9 cellular contexts compared by ENCODE assay signal in genomic region chr3:13015286-13016082, GRCh38. TPM values are rescaled to one million over a fixed set of nuclear protein-coding genes. Genes with fewer than 3 reads are reported as not detected.
A peak's percentile ranks its signal among the peaks of the same experiment; 100 is the strongest.
DNase-seq lines count a peak whose midpoint lies in the region; ATAC-seq, FAIRE-seq and TF ChIP-seq lines count a peak whose summit lies in the region.
"Had no signal": no experiment of that assay in that cellular context is flagged by ENCODE, and none has a peak within 500 bp of the region (broad histone marks: within the 10 kb centered on the region; RNA-seq: fewer than 3 reads in every experiment).

No MANE protein-coding gene starts in this region.

- DNase-seq in HepG2 (ENCODE audit: low spot score) (no peak), colonic mucosa (no peak), sigmoid colon (peak; percentile 70), COLO829 (ENCODE audit: low spot score) (no peak)
- peak; percentile 59 for DNase-seq in T-helper 2 cell treated with Interferon-gamma antibody and Interleukin-4, amounts not matched to agents 5 μg/mL and 100 μg/mL, for 36 hours (ENCODE audit: low spot score)

- no peak for TF ChIP-seq RAD21 in liver (IDR thresholded peaks at IDR 0.05)
- TF ChIP-seq RAD21 in HepG2 (CRISPR knock-in tag; IDR thresholded peaks at IDR 0.05): no peak

- TF ChIP-seq POLR2A in HepG2 (IDR thresholded peaks at IDR 0.05; ENCODE audit: insufficient read depth in 1 of 2, low read depth in 2 of 2, low read length in 2 of 2) (no peak), sigmoid colon (IDR thresholded peaks at IDR 0.05) (peak in 1 of 2 donors; percentile 20)

- H3K4me3 ChIP-seq in liver (ENCODE audit: low read depth in 1 of 3, low read length in 3 of 3) (peak overlapping the region in 2 of 3 donors; percentile 7 to 13), HepG2 (replicated peaks in 1 of 3; ENCODE audit: insufficient read depth in 1 of 3, low read depth in 2 of 3, low read length in 3 of 3) (no peak overlapping the region), colonic mucosa (peak overlapping the region; percentile 14), sigmoid colon (peak overlapping the region in 2 of 4 donors; percentile 21 to 22)
- H3K4me3 ChIP-seq: SK-N-MC had no signal

- ATAC-seq in HepG2: no peak
- ATAC-seq in GM18520 (IDR thresholded peaks at IDR 0.05; ENCODE audit: unreplicated experiment): no peak
- no peak for ATAC-seq in HG03139 (IDR thresholded peaks at IDR 0.05; ENCODE audit: unreplicated experiment)

- TF ChIP-seq EP300 in HepG2 (IDR thresholded peaks at IDR 0.05; ENCODE audit: low read depth in 2 of 2, low read length in 2 of 2) (no peak), HepG2 (CRISPR knock-in tag; IDR thresholded peaks at IDR 0.05; ENCODE audit: borderline replicate concordance) (no peak), sigmoid colon (IDR thresholded peaks at IDR 0.05) (no peak)

- no peak for FAIRE-seq in HepG2 (lab: Jason Lieb, UNC)

- H2AFZ ChIP-seq in HepG2 (ENCODE audit: low read length): no peak overlapping the region

- in situ Hi-C loops in HepG2 (cut with HindIII; ENCODE audit: extremely low pct_ligation_motif_present, low pct_unique_long_range_greater_than_20kb): no loop called here

- peaks cover 17% of the 10 kb centered on the region for H3K36me3 Mint-ChIP-seq in T-helper 2 cell treated with Interferon-gamma antibody and Interleukin-4, amounts not matched to agents 5 μg/mL and 100 μg/mL, for 36 hours (ENCODE audit: low read depth)

- no peaks in the 10 kb centered on the region for H3K27me3 ChIP-seq in liver (ENCODE audit: control insufficient read depth in 4 of 4, insufficient read depth in 4 of 4, low read length in 3 of 4)
- H3K27me3 ChIP-seq in HepG2 (ENCODE audit: control insufficient read depth in 1 of 2, insufficient read depth in 2 of 2, low read length in 2 of 2): no peaks in the 10 kb centered on the region
- H3K27me3 ChIP-seq in colonic mucosa: no peaks in the 10 kb centered on the region
- no peaks in the 10 kb centered on the region for H3K27me3 ChIP-seq in sigmoid colon

- H3K79me2 ChIP-seq in HepG2 (ENCODE audit: insufficient read depth, low read length): no peaks in the 10 kb centered on the region

- BruUV-seq in HepG2 (replicated peaks; lab: Mats Ljungman, UMichigan): no TSS peak

- H3K27ac ChIP-seq in liver (ENCODE audit: low read depth in 1 of 2, low read length in 2 of 2): peak overlapping the region; percentile 75 to 76
- H3K27ac ChIP-seq in HepG2 (ENCODE audit: extremely low read length, insufficient read depth, low read length): no peak overlapping the region
- H3K27ac ChIP-seq in colonic mucosa: peak overlapping the region; percentile 81
- peak overlapping the region; percentile 63 to 72 (median 66) for H3K27ac ChIP-seq in sigmoid colon
- H3K27ac ChIP-seq: SK-N-MC had no signal

- intact Hi-C loops in HepG2 (cut with micrococcal nuclease; ENCODE audit: unreplicated experiment) (no loop called here), colonic mucosa (cut with DNase I) (no loop called here), sigmoid colon (cut with DNase I) (no loop called here)

- peak overlapping the region; percentile 99 for H3K27ac Mint-ChIP-seq in T-helper 2 cell treated with Interferon-gamma antibody and Interleukin-4, amounts not matched to agents 5 μg/mL and 100 μg/mL, for 36 hours

- no peaks in the 10 kb centered on the region for H3K36me3 ChIP-seq in liver (ENCODE audit: control insufficient read depth in 4 of 4, insufficient read depth in 3 of 4, low read depth in 1 of 4, low read length in 3 of 4)
- no peaks in the 10 kb centered on the region for H3K36me3 ChIP-seq in HepG2 (replicated peaks in 1 of 2; ENCODE audit: control insufficient read depth in 1 of 2, insufficient read depth in 2 of 2, low read length in 2 of 2)
- no peaks in the 10 kb centered on the region for H3K36me3 ChIP-seq in colonic mucosa
- H3K36me3 ChIP-seq in sigmoid colon: no peaks in the 10 kb centered on the region

- no peaks in the 10 kb centered on the region for H3K27me3 Mint-ChIP-seq in T-helper 2 cell treated with Interferon-gamma antibody and Interleukin-4, amounts not matched to agents 5 μg/mL and 100 μg/mL, for 36 hours (ENCODE audit: low read depth)

- CTCF ChIA-PET in HepG2 (lab: Yijun Ruan, JAX; ENCODE audit: low intra/inter-chr PET ratio, low total read pairs): no interaction called here

- H3K4me1 Mint-ChIP-seq in T-helper 2 cell treated with Interferon-gamma antibody and Interleukin-4, amounts not matched to agents 5 μg/mL and 100 μg/mL, for 36 hours (ENCODE audit: low read depth): peaks cover 56% of the 10 kb centered on the region

- H3K9me3 ChIP-seq in liver (ENCODE audit: control insufficient read depth in 4 of 4, low read length in 3 of 4) (no peaks in the 10 kb centered on the region), HepG2 (ENCODE audit: low read length) (no peaks in the 10 kb centered on the region), colonic mucosa (no peaks in the 10 kb centered on the region), sigmoid colon (no peaks in the 10 kb centered on the region)

- H3K9ac ChIP-seq in liver (ENCODE audit: low read depth in 1 of 2, low read length in 2 of 2): peak overlapping the region; percentile 49 to 58
- H3K9ac ChIP-seq in HepG2 (ENCODE audit: insufficient read depth, low read depth, low read length): no peak overlapping the region
- peak overlapping the region; percentile 47 to 73 for H3K9ac ChIP-seq in colonic mucosa (ENCODE audit: low read depth in 2 of 2, low read length in 2 of 2)

- H4K20me1 ChIP-seq in HepG2 (ENCODE audit: insufficient read depth, low read length): 0 out of 2 replicates have a peak, but pooled peaks cover 4% of the 10 kb centered on the region

- TF ChIP-seq CTCF in liver (IDR thresholded peaks at IDR 0.05; ENCODE audit: low read depth, low read length, missing input control) (no peak), HepG2 (CRISPR knock-in tag; IDR thresholded peaks at IDR 0.05) (no peak), colonic mucosa (IDR thresholded peaks at IDR 0.05) (no peak), sigmoid colon (IDR thresholded peaks at IDR 0.05) (no peak)

- peaks cover 0 to 3% (median 0%) of the 10 kb centered on the region in 4 donors for H3K4me1 ChIP-seq in liver (ENCODE audit: control insufficient read depth in 4 of 4, insufficient read depth in 4 of 4, low read length in 3 of 4)
- peaks cover 8% of the 10 kb centered on the region for H3K4me1 ChIP-seq in HepG2 (ENCODE audit: insufficient read depth, low read length)
- H3K4me1 ChIP-seq in colonic mucosa: no peaks in the 10 kb centered on the region
- H3K4me1 ChIP-seq in sigmoid colon: peaks cover 0 to 28% (median 13%) of the 10 kb centered on the region in 4 donors

- no peak overlapping the region for H3K4me2 ChIP-seq in HepG2 (ENCODE audit: low read depth, low read length)

- POLR2A ChIA-PET in HepG2 (lab: Yijun Ruan, JAX): no interaction called here

- 69% methylated on average over 18 of the region's 18 CpGs for WGBS in liver
- WGBS in HepG2 (ENCODE audit: low lambda C conversion rate): 60% methylated on average over 1 of the region's 18 CpGs
- 40 to 48% methylated on average over 18 of the region's 18 CpGs for WGBS in sigmoid colon, 2 donors

- H3K4me3 Mint-ChIP-seq in T-helper 2 cell treated with Interferon-gamma antibody and Interleukin-4, amounts not matched to agents 5 μg/mL and 100 μg/mL, for 36 hours: peak overlapping the region; percentile 83

- no peaks in the 10 kb centered on the region for H3K9me3 Mint-ChIP-seq in T-helper 2 cell treated with Interferon-gamma antibody and Interleukin-4, amounts not matched to agents 5 μg/mL and 100 μg/mL, for 36 hours

TF ChIP-seq in HepG2, 621 proteins besides CTCF, POLR2A, EP300 and RAD21 (continues in another document):
- no peak for TF ChIP-seq ATF5 (CRISPR knock-in tag; IDR thresholded peaks at IDR 0.05; ENCODE audit: low read depth)
- no peak for TF ChIP-seq MTF1 (CRISPR knock-in tag; IDR thresholded peaks at IDR 0.05)
- no peak for TF ChIP-seq AHR (CRISPR knock-in tag; IDR thresholded peaks at IDR 0.05)
- no peak for TF ChIP-seq REPIN1 (CRISPR knock-in tag; IDR thresholded peaks at IDR 0.05; ENCODE audit: borderline replicate concordance, low read depth)

RNA-seq across cellular contexts. Expression of gene IQSEC1, which starts 57.7 kb away (rescaled TPM):
- 10 to 100 TPM; 54.7 to 56.0 TPM for total RNA-seq in liver
- 10 to 100 TPM; 12.7 to 17.7 TPM for polyA plus RNA-seq in liver
- total RNA-seq in HepG2 (2016; rRNA removed; fragmentation: Illumina TruSeq; extraction: Trizol): 17.4 and 24.2 TPM in 2 replicates
- total RNA-seq in HepG2 (2016; cell fraction: cytosol; rRNA removed; fragmentation: Illumina TruSeq; extraction: Trizol; ENCODE audit: low read depth): 12.3 and 12.9 TPM in 2 replicates
- 17.6 and 20.3 TPM in 2 replicates for total RNA-seq in HepG2 (2016; cell fraction: insoluble cytoplasmic fraction; rRNA removed; fragmentation: Illumina TruSeq; extraction: Trizol)
- total RNA-seq in HepG2 (2016; cell fraction: membrane; rRNA removed; fragmentation: Illumina TruSeq; extraction: Trizol): 25.6 and 28.9 TPM in 2 replicates
- total RNA-seq in HepG2 (2016; cell fraction: nucleus; rRNA removed; fragmentation: Illumina TruSeq; extraction: Trizol): 26.8 and 29.4 TPM in 2 replicates
- polyA plus RNA-seq in HepG2 (2011; rRNA removed): 20.2 and 24.5 TPM in 2 replicates
- 11.4 and 12.7 TPM in 2 replicates for polyA plus RNA-seq in HepG2 (2011; cell fraction: cytosol; rRNA removed)
- polyA plus RNA-seq in HepG2 (2011; cell fraction: nucleus; rRNA removed): 77.1 and 100 TPM in 2 replicates
- polyA plus RNA-seq in HepG2 (2012): 40.4 and 47.7 TPM in 2 replicates
- polyA plus RNA-seq in HepG2 (2016; cell fraction: cytosol; fragmentation: Illumina TruSeq; extraction: Trizol; ENCODE audit: low read depth): 3.1 and 3.4 TPM in 2 replicates
- 23.2 and 33.8 TPM in 2 replicates for polyA plus RNA-seq in HepG2 (2016; cell fraction: insoluble cytoplasmic fraction; fragmentation: Illumina TruSeq; extraction: Trizol; ENCODE audit: low read depth)
- polyA plus RNA-seq in HepG2 (2016; cell fraction: membrane; fragmentation: Illumina TruSeq; extraction: Trizol; ENCODE audit: low read depth): 13.5 and 17.5 TPM in 2 replicates
- 57.5 and 60.4 TPM in 2 replicates for polyA plus RNA-seq in HepG2 (2016; cell fraction: nucleus; fragmentation: Illumina TruSeq; extraction: Trizol; ENCODE audit: insufficient read depth, low read depth)
- polyA minus RNA-seq in HepG2 (2011; rRNA and poly(A)+ RNA removed; ENCODE audit: low replicate concordance): 6.5 and 33.0 TPM in 2 replicates
- 25.6 and 30.7 TPM in 2 replicates for polyA minus RNA-seq in HepG2 (2011; cell fraction: cytosol; rRNA and poly(A)+ RNA removed)
- 49.3 and 52.3 TPM in 2 replicates for polyA minus RNA-seq in HepG2 (2011; cell fraction: nucleus; rRNA and poly(A)+ RNA removed)
- 10 to 100 TPM; 14.8 to 19.2 TPM for total RNA-seq in colonic mucosa
- 10 to 100 TPM; 23.9 to 39.1 (median 26.2) TPM for total RNA-seq in sigmoid colon
- polyA plus RNA-seq in sigmoid colon: 10 to 100 TPM in 1 of 3 donors, 1 to 10 TPM in 2; 2.5 to 20.7 (median 4.2) TPM

Comparison
In these comparisons a context has a peak if more than half of its experiments do, and no peak if none do; other contexts are left out.
1. H3K4me3 ChIP-seq: peak in liver (2 of 3) and colonic mucosa (single experiment); none in HepG2 (0 of 3).
2. DNase-seq: peak in T-helper 2 cell treated with Interferon-gamma antibody and Interleukin-4, amounts not matched to agents 5 μg/mL and 100 μg/mL, for 36 hours (single experiment) and sigmoid colon (single experiment); none in HepG2 (single experiment), colonic mucosa (single experiment) and COLO829 (single experiment).